ENCODE assay signal across 1 cellular context in genomic region chr19:43634877-43635560, GRCh38.
TF ChIP-seq lines count a peak whose summit lies in the region.

No MANE protein-coding gene starts in this region.

TF ChIP-seq in HepG2, 621 proteins besides CTCF, POLR2A, EP300 and RAD21 (continued from another document and continues in another):
- TF ChIP-seq ARID5B (CRISPR knock-in tag; IDR thresholded peaks at IDR 0.05), result peak; percentile 22; the same call in 1 of the 2 replicates
- TF ChIP-seq ZSCAN12 (CRISPR knock-in tag; IDR thresholded peaks at IDR 0.05), result no peak
- no peak for TF ChIP-seq CENPX (CRISPR knock-in tag; IDR thresholded peaks at IDR 0.05)
- peak; percentile 59; the same call in 1 of the 2 replicates for TF ChIP-seq FOXK1 (CRISPR knock-in tag; IDR thresholded peaks at IDR 0.05; ENCODE audit: borderline replicate concordance, low read depth)
- no peak for TF ChIP-seq PHF21A (CRISPR knock-in tag; IDR thresholded peaks at IDR 0.05)
- TF ChIP-seq ZNF205 (CRISPR knock-in tag; IDR thresholded peaks at IDR 0.05), result no peak; the same call in 1 of the 2 replicates
- peak; percentile 46; the same call in 1 of the 2 replicates for TF ChIP-seq RXRB (CRISPR knock-in tag; IDR thresholded peaks at IDR 0.05; ENCODE audit: borderline replicate concordance)
- TF ChIP-seq ZBTB7B (CRISPR knock-in tag; IDR thresholded peaks at IDR 0.05), result peak; percentile 63; the same call in 1 of the 2 replicates
- TF ChIP-seq HNRNPLL (IDR thresholded peaks at IDR 0.05; ENCODE audit: low read depth, low read length, poor library complexity, severe bottlenecking), result no peak
- TF ChIP-seq TFDP2 (CRISPR knock-in tag; IDR thresholded peaks at IDR 0.05), result no peak
- no peak for TF ChIP-seq ZNF550 (CRISPR knock-in tag; IDR thresholded peaks at IDR 0.05; ENCODE audit: borderline replicate concordance)
- TF ChIP-seq TRIM22 (IDR thresholded peaks at IDR 0.05), result no peak
- 0 out of 2 replicates have a peak, but pooled peaks have one; percentile 28 for TF ChIP-seq ZNF318 (CRISPR knock-in tag; IDR thresholded peaks at IDR 0.05)
- TF ChIP-seq ZNF431 (CRISPR knock-in tag; IDR thresholded peaks at IDR 0.05; ENCODE audit: borderline replicate concordance, low read depth), result no peak; the same call in 1 of the 2 replicates
- TF ChIP-seq MAX (IDR thresholded peaks at IDR 0.05), result peak; percentile 39
- no peak; the same call in 1 of the 2 replicates for TF ChIP-seq KMT2A (CRISPR knock-in tag; IDR thresholded peaks at IDR 0.05)
- no peak for TF ChIP-seq MED13 (CRISPR knock-in tag; IDR thresholded peaks at IDR 0.05)
- TF ChIP-seq GRHL1 (CRISPR knock-in tag; conservative IDR thresholded peaks at IDR 0.05), result no peak
- TF ChIP-seq BATF2 (CRISPR knock-in tag; IDR thresholded peaks at IDR 0.05), result no peak
- no peak for TF ChIP-seq ZNF773 (CRISPR knock-in tag; IDR thresholded peaks at IDR 0.05; ENCODE audit: borderline replicate concordance)
- no peak; the same call in 1 of the 2 replicates for TF ChIP-seq ZNF280B (CRISPR knock-in tag; IDR thresholded peaks at IDR 0.05; ENCODE audit: borderline replicate concordance)
- TF ChIP-seq SMAD9 (CRISPR knock-in tag; IDR thresholded peaks at IDR 0.05), result no peak
- no peak for TF ChIP-seq MIXL1 (CRISPR knock-in tag; IDR thresholded peaks at IDR 0.05)
- no peak for TF ChIP-seq ZNF562 (CRISPR knock-in tag; IDR thresholded peaks at IDR 0.05; ENCODE audit: borderline replicate concordance)
- no peak for TF ChIP-seq MATR3 (CRISPR knock-in tag; IDR thresholded peaks at IDR 0.05)
- no peak for TF ChIP-seq ZNF652 (CRISPR knock-in tag; IDR thresholded peaks at IDR 0.05; ENCODE audit: borderline replicate concordance, low read depth)
- TF ChIP-seq ZNF775 (CRISPR knock-in tag; IDR thresholded peaks at IDR 0.05; ENCODE audit: borderline replicate concordance), result no peak
- TF ChIP-seq DBP (CRISPR knock-in tag; IDR thresholded peaks at IDR 0.05; ENCODE audit: not compliant biosample characterization), result no peak
- TF ChIP-seq ZNF326 (CRISPR knock-in tag; IDR thresholded peaks at IDR 0.05; ENCODE audit: borderline replicate concordance), result no peak
- peak; percentile 14; the same call in 1 of the 3 replicates for TF ChIP-seq MXI1 (IDR thresholded peaks at IDR 0.05; ENCODE audit: borderline replicate concordance, low read depth, low read length)
- peak; percentile 22; the same call in 1 of the 2 replicates for TF ChIP-seq CREM (IDR thresholded peaks at IDR 0.05)
- no peak for TF ChIP-seq CREM (CRISPR knock-in tag; IDR thresholded peaks at IDR 0.05)
- TF ChIP-seq ZNF770 (CRISPR knock-in tag; IDR thresholded peaks at IDR 0.05), result peak; percentile 63; the same call in 1 of the 2 replicates
- no peak for TF ChIP-seq ZNF777 (CRISPR knock-in tag; IDR thresholded peaks at IDR 0.05)
- no peak for TF ChIP-seq ZNF781 (CRISPR knock-in tag; IDR thresholded peaks at IDR 0.05; ENCODE audit: borderline replicate concordance, not compliant biosample characterization)
- no peak for TF ChIP-seq BRD4 (CRISPR knock-in tag; IDR thresholded peaks at IDR 0.05)
- TF ChIP-seq ZNF484 (CRISPR knock-in tag; IDR thresholded peaks at IDR 0.05; ENCODE audit: borderline replicate concordance, low read depth), result no peak
